8 cellular contexts compared by ENCODE assay signal in the genomic region with DNA sequence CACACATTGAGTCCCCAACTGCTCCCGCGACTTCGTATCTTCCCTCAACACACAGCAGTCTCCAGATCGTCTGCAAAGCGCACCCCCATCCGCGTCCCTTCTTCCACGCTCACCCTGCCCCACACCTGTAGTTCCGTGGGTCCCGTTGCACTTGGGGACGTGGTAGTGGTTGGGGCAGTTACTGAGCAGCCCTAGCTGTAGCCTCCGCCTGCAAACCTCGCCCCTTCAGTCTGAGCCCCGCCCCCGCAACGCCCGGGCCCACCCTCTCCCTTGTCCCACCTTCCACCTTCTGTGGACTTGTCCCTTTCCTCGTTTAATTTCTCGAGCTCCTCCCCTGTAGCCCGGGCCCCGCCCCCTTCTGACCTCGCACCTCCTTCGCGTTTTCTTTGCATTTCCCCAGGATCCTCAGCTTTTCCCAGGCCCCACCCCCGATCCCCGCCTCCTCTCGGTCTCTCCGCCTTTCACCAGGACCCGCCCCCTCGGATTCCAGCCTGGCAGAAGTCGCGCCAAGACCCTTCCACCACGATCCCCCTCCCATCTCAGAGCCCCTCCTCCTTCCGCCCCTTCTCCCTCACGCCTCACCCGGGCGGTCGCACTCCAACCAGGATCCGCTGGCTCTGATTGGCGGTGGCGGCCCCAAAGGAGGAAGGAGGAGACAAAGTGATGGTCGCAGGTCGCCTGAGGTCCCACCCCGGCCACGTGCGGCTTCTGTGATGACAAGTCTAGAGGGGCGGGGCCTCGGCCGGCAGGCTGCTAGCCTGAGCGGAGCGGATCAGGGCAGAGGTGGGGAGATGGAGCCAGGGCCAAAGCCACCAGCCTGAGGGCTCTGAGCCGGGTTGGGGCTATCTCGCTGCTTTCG. TPM values are rescaled to one million over a fixed set of nuclear protein-coding genes. Genes with fewer than 3 reads are reported as not detected.
A peak's percentile ranks its signal among the peaks of the same experiment; 100 is the strongest.
DNase-seq lines count a peak whose midpoint lies in the region; ATAC-seq and TF ChIP-seq lines count a peak whose summit lies in the region.

A gene with protein sequence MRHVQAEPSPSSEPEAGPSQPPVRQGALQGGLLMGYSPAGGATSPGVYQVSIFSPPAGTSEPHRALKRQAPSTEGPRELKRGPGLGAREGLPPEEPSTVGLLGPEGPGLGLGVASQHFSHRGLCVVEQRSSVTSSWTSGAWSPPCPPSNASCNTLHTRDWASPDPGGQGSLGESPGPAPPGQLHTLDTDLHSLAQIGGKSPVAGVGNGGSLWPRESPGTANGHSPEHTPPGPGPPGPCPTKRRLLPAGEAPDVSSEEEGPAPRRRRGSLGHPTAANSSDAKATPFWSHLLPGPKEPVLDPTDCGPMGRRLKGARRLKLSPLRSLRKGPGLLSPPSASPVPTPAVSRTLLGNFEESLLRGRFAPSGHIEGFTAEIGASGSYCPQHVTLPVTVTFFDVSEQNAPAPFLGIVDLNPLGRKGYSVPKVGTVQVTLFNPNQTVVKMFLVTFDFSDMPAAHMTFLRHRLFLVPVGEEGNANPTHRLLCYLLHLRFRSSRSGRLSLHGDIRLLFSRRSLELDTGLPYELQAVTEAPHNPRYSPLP (minus strand): TSS at position 183 of the 859 bp plus-strand sequence. CDS start 7,588 bp downstream, outside the sequence.

- H3K27me3 ChIP-seq in right atrium auricular region (no peaks in the 10 kb centered on the region), uterus (no peaks in the 10 kb centered on the region)

- no peaks in the 10 kb centered on the region for H3K9me3 ChIP-seq in right atrium auricular region
- H3K9me3 ChIP-seq in uterus: no peaks in the 10 kb centered on the region

- ATAC-seq in GM18498 (IDR thresholded peaks at IDR 0.05; ENCODE audit: unreplicated experiment) (peak; percentile 69), HG02938 (IDR thresholded peaks at IDR 0.05; ENCODE audit: unreplicated experiment) (peak; percentile 62)

- H3K36me3 ChIP-seq in right atrium auricular region (no peaks in the 10 kb centered on the region), uterus (no peaks in the 10 kb centered on the region)

- DNase-seq in NCI-H187 (lab: John Stamatoyannopoulos, UW): peak; percentile 89 to 91
- peak; percentile 86 to 97 (median 91) for DNase-seq in T-helper 2 cell
- DNase-seq in anterior cingulate cortex (lab: John Stamatoyannopoulos, UW): peak; percentile 52 to 99 (median 92)
- peak; percentile 99 for DNase-seq in right atrium auricular region (ENCODE audit: low spot score)
- DNase-seq in pulmonary artery endothelial cell (ENCODE audit: low read depth, low spot score): peak; percentile 87
- DNase-seq in uterus: peak; percentile 96 to 98

- TF ChIP-seq CTCF in right atrium auricular region (IDR thresholded peaks at IDR 0.05) (no peak), uterus (IDR thresholded peaks at IDR 0.05) (peak in 1 of 4 experiments; percentile 2)

- H3K4me1 ChIP-seq in right atrium auricular region (peaks cover 0 to 53% of the 10 kb centered on the region in 2 donors), uterus (peaks cover 0 to 1% of the 10 kb centered on the region in 2 donors)

- H3K4me3 ChIP-seq in right atrium auricular region (peak within 1 kb of the TSS; percentile 62 to 65), uterus (peak within 1 kb of the TSS; percentile 45 to 55)

- intact Hi-C loops in uterus (cut with DNase I; ENCODE audit: low total_unique reads): loop anchor here (5.0 to 10.0 kb wide), 3 partner anchors 141 to 699 kb away; a partner anchor contains a TSS

- TF ChIP-seq POLR2A in uterus (IDR thresholded peaks at IDR 0.05): peak; percentile 27 to 28

- H3K27ac ChIP-seq in right atrium auricular region (peak within 1 kb of the TSS; percentile 90 to 98), uterus (peak within 1 kb of the TSS; percentile 88 to 89)

RNA-seq across cellular contexts. Expression of the gene that starts here (rescaled TPM):
- total RNA-seq in right atrium auricular region (10 to 100 TPM; 19.6 to 22.2 TPM), pulmonary artery endothelial cell (17.7 and 19.7 TPM in 2 replicates), uterus (10 to 100 TPM in 1 of 4 donors, 1 to 10 TPM in 1, under 1 TPM in 2; 0.51 to 14.8 (median 4.1) TPM)

Comparison
In these comparisons a context has a peak if more than half of its experiments do, and no peak if none do; other contexts are left out.
1. Peak in every context shown above with its lines: DNase-seq, ATAC-seq, H3K4me3 ChIP-seq and H3K27ac ChIP-seq.